In the genomic region with DNA sequence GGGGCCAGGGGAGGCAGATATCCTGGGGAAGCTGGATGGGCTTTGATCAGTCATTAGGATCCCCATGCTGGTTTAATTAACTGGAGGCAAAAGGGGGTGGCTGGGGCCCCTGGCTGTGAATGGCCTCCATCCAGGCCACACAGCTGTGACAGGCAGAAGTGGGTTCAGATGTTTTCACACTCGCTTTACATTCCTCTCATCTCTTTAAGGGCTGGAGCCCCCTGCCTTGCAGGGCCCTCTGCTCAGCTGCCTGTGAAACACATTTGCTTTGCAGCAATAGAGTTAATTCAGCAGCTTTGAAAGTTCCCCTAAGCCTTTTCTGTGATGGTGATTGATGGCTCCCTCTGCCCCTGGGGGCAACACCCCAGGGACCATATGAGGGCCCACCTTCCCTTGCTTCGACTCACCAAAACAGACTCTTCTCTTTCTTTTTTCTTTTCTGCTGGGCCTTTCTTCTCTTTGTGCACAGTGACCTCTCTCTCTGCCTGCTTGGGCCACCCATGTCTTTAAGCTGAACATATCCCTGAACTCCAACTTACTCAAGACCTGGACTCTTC, we compare ENCODE assay signal across 18 cellular contexts.
"Had no signal": no experiment of that assay in that cellular context is flagged by ENCODE, and none has a peak within 500 bp of the region (broad histone marks: within the 10 kb centered on the region; RNA-seq: fewer than 3 reads in every experiment).

No MANE protein-coding gene starts in this region.

- H3K36me3 ChIP-seq: adrenal gland, breast epithelium, colonic mucosa, prostate gland, upper lobe of right lung had no signal

- H3K4me3 Mint-ChIP-seq: activated naive CD8-positive, alpha-beta T cell; central memory CD8-positive, alpha-beta T cell; WTC11 had no signal

- H3K27ac Mint-ChIP-seq: activated naive CD8-positive, alpha-beta T cell; WTC11 had no signal

- H3K9me3 Mint-ChIP-seq: central memory CD8-positive, alpha-beta T cell; WTC11 had no signal

- DNase-seq: activated T-cell treated with anti-CD3 and anti-CD28 coated beads, Interleukin-2, amount 50 U/mL, for 1 hour; adrenal gland; colonic mucosa; head of caudate nucleus; hypothalamus; left ventricle myocardium superior; mammary epithelial cell; stimulated activated CD4-positive, alpha-beta T cell treated with anti-CD3 and anti-CD28 coated beads, Interleukin-4, amount 100 ng/mL, for 24 hours; stimulated activated naive CD8-positive, alpha-beta T cell treated with anti-CD3 and anti-CD28 coated beads, Interleukin-15, Interleukin-2, amounts not matched to agents 100 U/mL and 50 U/mL, for 24 hours; T-helper 9 cell; upper lobe of right lung had no signal

- H3K4me3 ChIP-seq: adrenal gland, breast epithelium, colonic mucosa, gastroesophageal sphincter, prostate gland, upper lobe of right lung had no signal

- H3K36me3 Mint-ChIP-seq: activated naive CD8-positive, alpha-beta T cell; WTC11 had no signal

- H3K27me3 ChIP-seq: adrenal gland, breast epithelium, colonic mucosa, gastroesophageal sphincter had no signal

- H3K27ac ChIP-seq: adrenal gland, breast epithelium, colonic mucosa, epithelial cell of prostate, gastroesophageal sphincter, prostate gland, upper lobe of right lung had no signal

- H3K27me3 Mint-ChIP-seq: activated naive CD8-positive, alpha-beta T cell had no signal

- H3K4me1 ChIP-seq: adrenal gland, breast epithelium, colonic mucosa, gastroesophageal sphincter, prostate gland, upper lobe of right lung had no signal

- H3K9me3 ChIP-seq: adrenal gland, breast epithelium, colonic mucosa, gastroesophageal sphincter, prostate gland, upper lobe of right lung had no signal
